Comparison of ENCODE assay signal across 17 cellular contexts in genomic region chr9:69028754-69029153, GRCh38. TPM values are rescaled to one million over a fixed set of nuclear protein-coding genes. Genes with fewer than 3 reads are reported as not detected.
A peak's percentile ranks its signal among the peaks of the same experiment; 100 is the strongest.
DNase-seq lines count a peak whose midpoint lies in the region; ATAC-seq, FAIRE-seq and TF ChIP-seq lines count a peak whose summit lies in the region.
"Had no signal": no experiment of that assay in that cellular context is flagged by ENCODE, and none has a peak within 500 bp of the region (broad histone marks: within the 10 kb centered on the region; RNA-seq: fewer than 3 reads in every experiment).

No MANE protein-coding gene starts in this region.

- FAIRE-seq in frontal cortex (lab: Jason Lieb, UNC) = no peak
- FAIRE-seq: endometrium, H54 had no signal

- ATAC-seq in HG02642 (IDR thresholded peaks at IDR 0.05; ENCODE audit: poor library complexity, unreplicated experiment) = no peak
- no peak for ATAC-seq in left lobe of liver
- ATAC-seq: sciatic nerve had no signal

- DNase-seq in AG10803 (ENCODE audit: low read depth) = peak; percentile 7
- peak; percentile 84 for DNase-seq in GDM1 (lab: John Stamatoyannopoulos, UW)
- peak; percentile 77 for DNase-seq in UCSD-AML1 (lab: John Stamatoyannopoulos, UW; ENCODE audit: unreplicated experiment)
- DNase-seq in astrocyte of the hippocampus (ENCODE audit: low read depth, low spot score) = peak; percentile 7
- DNase-seq in HK-2 (ENCODE audit: unreplicated experiment) = no peak
- DNase-seq in left lobe of liver (ENCODE audit: low spot score) = no peak
- no peak for DNase-seq in frontal cortex (ENCODE audit: low spot score in 2 of 2)
- DNase-seq: caudate nucleus, foreskin melanocyte, IMR-90, mesenchymal stem cell, NCI-H1417, SK-N-SH had no signal

- no peak overlapping the region for H3K4me3 ChIP-seq in AG10803 (ENCODE audit: low read length)

- TF ChIP-seq CTCF in AG10803 (conservative IDR thresholded peaks at IDR 0.05; ENCODE audit: low read length) = no peak

RNA-seq across cellular contexts. Expression of gene FXN, which starts 6.8 kb away (rescaled TPM):
- total RNA-seq in left lobe of liver (27.1 TPM), frontal cortex (2.0 TPM)

RNA-seq across cellular contexts. Expression of gene PRKACG, which starts 14.8 kb away (rescaled TPM):
- total RNA-seq in left lobe of liver (not detected), frontal cortex (not detected)
- total RNA-seq: IMR-90, sciatic nerve had no signal

Comparison
In these comparisons a context has a peak if more than half of its experiments do, and no peak if none do; other contexts are left out.
1. DNase-seq: peak in AG10803 (single experiment), GDM1 (single experiment), UCSD-AML1 (single experiment) and astrocyte of the hippocampus (single experiment); none in HK-2 (single experiment), left lobe of liver (single experiment) and frontal cortex (0 of 2).